Comparison of ENCODE assay signal across 25 cellular contexts in genomic region chr22:49154433-49154832, GRCh38.
"Had no signal": no experiment of that assay in that cellular context is flagged by ENCODE, and none has a peak within 500 bp of the region (broad histone marks: within the 10 kb centered on the region; RNA-seq: fewer than 3 reads in every experiment).

No MANE protein-coding gene starts in this region.

- H3K36me3 ChIP-seq: ascending aorta, MG63, SJSA1 had no signal

- H3K4me1 ChIP-seq: ascending aorta, SJSA1 had no signal

- H3K9me3 ChIP-seq: ascending aorta, MG63, SK-N-SH had no signal

- H3K4me1 Mint-ChIP-seq: activated CD4-positive, alpha-beta T cell treated with anti-CD3 and anti-CD28 coated beads, Interleukin-2, amount 10 ng/mL, durations not matched to agents 24 days and 14 days; activated naive CD8-positive, alpha-beta T cell treated with anti-CD3 and anti-CD28 coated beads, Interleukin-2, amount 10 ng/mL, durations not matched to agents 7 days and 5 days had no signal

- H3K9me3 Mint-ChIP-seq: activated CD4-positive, alpha-beta T cell treated with anti-CD3 and anti-CD28 coated beads, Interleukin-2, amount 10 ng/mL, durations not matched to agents 24 days and 14 days; activated T-cell treated with anti-CD3 and anti-CD28 coated beads, Interleukin-2, amount 50 U/mL, for 24 hours; activated T-helper 2 cell treated with anti-CD3 and anti-CD28 coated beads, Interferon-gamma antibody, Interleukin-2, Interleukin-4, amounts not matched to agents 10 μg/mL and 5 μg/mL and 100 μg/mL, durations not matched to agents 14 hours and 24 hours and 36 hours; T-helper 1 cell treated with Interleukin-12 subunit alpha and Interleukin-12 subunit beta and Interleukin-4 antibody, amounts not matched to agents 30 μg/mL and 1 μg/mL, for 36 hours; T-helper 2 cell treated with Interferon-gamma antibody and Interleukin-4, amounts not matched to agents 5 μg/mL and 100 μg/mL, for 36 hours had no signal

- DNase-seq: activated CD4-positive, alpha-beta T cell treated with anti-CD3 and anti-CD28 coated beads, Interleukin-2, amount 10 ng/mL, durations not matched to agents 24 days and 14 days; activated CD4-positive, alpha-beta T cell treated with anti-CD3 and anti-CD28 coated beads, Interleukin-2, amount 50 U/mL, for 48 hours; activated CD8-positive, alpha-beta T cell treated with anti-CD3 and anti-CD28 coated beads, Interleukin-2, amount 10 ng/mL, durations not matched to agents 7 days and 5 days; activated naive CD4-positive, alpha-beta T cell treated with anti-CD3 and anti-CD28 coated beads, Interleukin-2, amount 50 U/mL, for 16 hours; activated naive CD8-positive, alpha-beta T cell treated with anti-CD3 and anti-CD28 coated beads, Interleukin-2, amount 10 ng/mL, durations not matched to agents 7 days and 5 days; activated T-cell treated with anti-CD3 and anti-CD28 coated beads, Interleukin-2, amount 50 U/mL, for 24 hours; amygdala; Kasumi-1; KG1; MG63; NCI-H1048; NCI-H1105 treated with DMSO at 0.1 percent for 48 hours; NCI-H1436 treated with DMSO at 0.1 percent for 48 hours; NCI-H1694 treated with DMSO at 0.1 percent for 48 hours; NCI-H2029; NCI-H345; NCI-H524 treated with DMSO at 0.1 percent for 48 hours; SHP77 treated with DMSO at 0.1 percent for 48 hours; SK-N-SH had no signal

- H3K27ac Mint-ChIP-seq: activated CD4-positive, alpha-beta T cell treated with anti-CD3 and anti-CD28 coated beads, Interleukin-2, amount 10 ng/mL, durations not matched to agents 24 days and 14 days; activated CD8-positive, alpha-beta T cell treated with anti-CD3 and anti-CD28 coated beads, Interleukin-2, amount 10 ng/mL, durations not matched to agents 7 days and 5 days; activated naive CD8-positive, alpha-beta T cell treated with anti-CD3 and anti-CD28 coated beads, Interleukin-2, amount 10 ng/mL, durations not matched to agents 7 days and 5 days; activated T-cell treated with anti-CD3 and anti-CD28 coated beads, Interleukin-2, amount 50 U/mL, for 24 hours; activated T-helper 2 cell treated with anti-CD3 and anti-CD28 coated beads, Interferon-gamma antibody, Interleukin-2, Interleukin-4, amounts not matched to agents 10 μg/mL and 5 μg/mL and 100 μg/mL, durations not matched to agents 14 hours and 24 hours and 36 hours; T-helper 1 cell treated with Interleukin-12 subunit alpha and Interleukin-12 subunit beta and Interleukin-4 antibody, amounts not matched to agents 30 μg/mL and 1 μg/mL, for 36 hours; T-helper 2 cell treated with Interferon-gamma antibody and Interleukin-4, amounts not matched to agents 5 μg/mL and 100 μg/mL, for 36 hours had no signal

- H3K27me3 ChIP-seq: ascending aorta, MG63, SJSA1 had no signal

- H3K27ac ChIP-seq: ascending aorta, SJSA1 had no signal

- H3K4me3 ChIP-seq: ascending aorta, MG63, SJSA1 had no signal

- FAIRE-seq: TTC549 had no signal

- H3K4me3 Mint-ChIP-seq: activated CD4-positive, alpha-beta T cell treated with anti-CD3 and anti-CD28 coated beads, Interleukin-2, amount 10 ng/mL, durations not matched to agents 24 days and 14 days; activated CD8-positive, alpha-beta T cell treated with anti-CD3 and anti-CD28 coated beads, Interleukin-2, amount 10 ng/mL, durations not matched to agents 7 days and 5 days; activated naive CD8-positive, alpha-beta T cell treated with anti-CD3 and anti-CD28 coated beads, Interleukin-2, amount 10 ng/mL, durations not matched to agents 7 days and 5 days; activated T-cell treated with anti-CD3 and anti-CD28 coated beads, Interleukin-2, amount 50 U/mL, for 24 hours; T-helper 1 cell treated with Interleukin-12 subunit alpha and Interleukin-12 subunit beta and Interleukin-4 antibody, amounts not matched to agents 30 μg/mL and 1 μg/mL, for 36 hours; T-helper 2 cell treated with Interferon-gamma antibody and Interleukin-4, amounts not matched to agents 5 μg/mL and 100 μg/mL, for 36 hours had no signal

- H3K9ac ChIP-seq: SK-N-SH had no signal

- H3K27me3 Mint-ChIP-seq: activated CD4-positive, alpha-beta T cell treated with anti-CD3 and anti-CD28 coated beads, Interleukin-2, amount 10 ng/mL, durations not matched to agents 24 days and 14 days; activated naive CD8-positive, alpha-beta T cell treated with anti-CD3 and anti-CD28 coated beads, Interleukin-2, amount 10 ng/mL, durations not matched to agents 7 days and 5 days had no signal

- H3K36me3 Mint-ChIP-seq: activated naive CD8-positive, alpha-beta T cell treated with anti-CD3 and anti-CD28 coated beads, Interleukin-2, amount 10 ng/mL, durations not matched to agents 7 days and 5 days had no signal
